ENCODE assay signal across 1 cellular context in genomic region chr12:128864516-128865186, GRCh38.
TF ChIP-seq lines count a peak whose summit lies in the region.

No MANE protein-coding gene starts in this region.

TF ChIP-seq in GM12878, 131 proteins besides CTCF, POLR2A, EP300 and RAD21:
- TF ChIP-seq SIX5 (IDR thresholded peaks at IDR 0.05; ENCODE audit: low read depth, low read length, severe bottlenecking) = no peak
- TF ChIP-seq NR2C2 (IDR thresholded peaks at IDR 0.05; ENCODE audit: borderline replicate concordance, control insufficient read depth, insufficient read length, low read depth) = no peak
- no peak for TF ChIP-seq MEF2A (IDR thresholded peaks at IDR 0.05; ENCODE audit: insufficient read depth, low read depth, low read length)
- TF ChIP-seq HDAC2 (IDR thresholded peaks at IDR 0.05) = no peak
- no peak for TF ChIP-seq WRNIP1 (IDR thresholded peaks at IDR 0.05; ENCODE audit: borderline replicate concordance, low read depth, low read length)
- TF ChIP-seq HDGF (IDR thresholded peaks at IDR 0.05) = 0 out of 2 replicates have a peak, but pooled peaks have one; percentile 33
- no peak for TF ChIP-seq BCLAF1 (IDR thresholded peaks at IDR 0.05)
- no peak for TF ChIP-seq CHD2 (IDR thresholded peaks at IDR 0.05; ENCODE audit: borderline replicate concordance, low read depth, low read length)
TF ChIP-seq in GM12878: peak in this region for 1.
